In genomic region chr17:27565874-27566672, GRCh38 we compare ENCODE assay signal across 13 cellular contexts.
DNase-seq lines count a peak whose midpoint lies in the region; ATAC-seq and TF ChIP-seq lines count a peak whose summit lies in the region.
"Had no signal": no experiment of that assay in that cellular context is flagged by ENCODE, and none has a peak within 500 bp of the region (broad histone marks: within the 10 kb centered on the region; RNA-seq: fewer than 3 reads in every experiment).

No MANE protein-coding gene starts in this region.

- no CpG with 5 or more reads among the region's 11 CpGs for WGBS in trophoblast cell (ENCODE audit: extremely low coverage, insufficient coverage, insufficient read length)
- WGBS in thyroid gland, 2 donors, result 88 to 90% methylated on average over 8 to 9 of the region's 11 CpGs

- in situ Hi-C loops in astrocyte of the spinal cord (cut with HindIII; ENCODE audit: low sequenced_read_pairs), result no loop called here

- no peak overlapping the region for H2BK12ac ChIP-seq in trophoblast cell (ENCODE audit: low read length)

- H3K4me3 Mint-ChIP-seq in Caco-2 (ENCODE audit: unreplicated experiment), result no peak overlapping the region

- H3K36me3 Mint-ChIP-seq in Caco-2 (ENCODE audit: insufficient read depth, unreplicated experiment), result peaks cover 11% of the 10 kb centered on the region

- no peak overlapping the region for H2BK120ac ChIP-seq in trophoblast cell (ENCODE audit: insufficient read depth, low read length, poor library complexity)

- peak overlapping the region; percentile 45 for H4K91ac ChIP-seq in trophoblast cell (ENCODE audit: low read depth, low read length)

- no peak overlapping the region for H3K9ac ChIP-seq in trophoblast cell (ENCODE audit: low read length)

- no peak for DNase-seq in left ventricle myocardium inferior
- DNase-seq in left ventricle myocardium superior, result no peak
- DNase-seq in astrocyte of the spinal cord (ENCODE audit: low read depth, low spot score), result peak; percentile 62
- no peak for DNase-seq in trophoblast cell
- DNase-seq in thyroid gland, result no peak
- no peak for DNase-seq in Caco-2
- DNase-seq: effector CD8-positive, alpha-beta T cell; NCI-H774; small intestine had no signal

- no peaks in the 10 kb centered on the region for H3K9me3 Mint-ChIP-seq in Caco-2 (ENCODE audit: unreplicated experiment)

- H4K12ac ChIP-seq in trophoblast cell (ENCODE audit: low read depth, low read length), result no peak overlapping the region

- H3K27me3 ChIP-seq in left ventricle myocardium inferior (ENCODE audit: low read depth) (no peaks in the 10 kb centered on the region), trophoblast cell (ENCODE audit: insufficient read depth, low read length) (no peaks in the 10 kb centered on the region), thyroid gland (no peaks in the 10 kb centered on the region), Caco-2 (replicated peaks; ENCODE audit: control insufficient read depth, insufficient read depth, low read length) (no peaks in the 10 kb centered on the region)
- H3K27me3 ChIP-seq: hepatocyte had no signal

- CTCF ChIA-PET in Caco-2 (lab: Charles Lee), result interaction anchor here (1.0 kb wide), 1 partner anchor 11 kb away, joined by 7 read pairs; no protein-coding TSS in a partner anchor

- H3K4me3 ChIP-seq in left ventricle myocardium inferior (no peak overlapping the region), astrocyte of the spinal cord (ENCODE audit: low read depth, low read length) (no peak overlapping the region), trophoblast cell (ENCODE audit: low read depth, low read length) (no peak overlapping the region), thyroid gland (replicated peaks in 1 of 3) (no peak overlapping the region), Caco-2 (ENCODE audit: low read depth, low read length) (no peak overlapping the region)
- H3K4me3 ChIP-seq: hepatocyte had no signal

- peaks cover 27% of the 10 kb centered on the region for H3K4me1 Mint-ChIP-seq in Caco-2 (ENCODE audit: low read depth, unreplicated experiment)

- H3K4me1 ChIP-seq in left ventricle myocardium inferior (peaks cover 76% of the 10 kb centered on the region), trophoblast cell (ENCODE audit: control insufficient read depth in 1 of 2, insufficient read depth in 2 of 2, low read length in 2 of 2) (peaks cover 20 to 26% of the 10 kb centered on the region in 2 experiments), thyroid gland (peaks cover 16 to 63% of the 10 kb centered on the region in 2 donors), Caco-2 (peaks cover 37% of the 10 kb centered on the region)

- H3K14ac ChIP-seq in trophoblast cell (ENCODE audit: low read length), result no peak overlapping the region

- TF ChIP-seq POLR2A in thyroid gland (IDR thresholded peaks at IDR 0.05), result no peak

- TF ChIP-seq CTCF in left ventricle myocardium inferior (IDR thresholded peaks at IDR 0.05; ENCODE audit: borderline replicate concordance), result no peak
- TF ChIP-seq CTCF in astrocyte of the spinal cord (IDR thresholded peaks at IDR 0.05; ENCODE audit: low read depth, low read length), result no peak
- no peak for TF ChIP-seq CTCF in thyroid gland (IDR thresholded peaks at IDR 0.05)
- TF ChIP-seq CTCF in Caco-2 (IDR thresholded peaks at IDR 0.05; ENCODE audit: insufficient read depth in 1 of 2, low read depth in 1 of 2, low read length in 1 of 2, severe bottlenecking in 1 of 2, unreplicated experiment in 1 of 2), result no peak

- no peak overlapping the region for H2AFZ ChIP-seq in trophoblast cell (ENCODE audit: insufficient read depth, low read length, poor library complexity)
- H2AFZ ChIP-seq: hepatocyte had no signal

- POLR2A ChIA-PET in Caco-2 (lab: Charles Lee), result no interaction called here

- H3K36me3 ChIP-seq in left ventricle myocardium inferior (no peaks in the 10 kb centered on the region), trophoblast cell (ENCODE audit: control insufficient read depth in 1 of 2, insufficient read depth in 2 of 2, low read length in 2 of 2) (peaks cover 0 to 3% of the 10 kb centered on the region in 2 experiments), thyroid gland (no peaks in the 10 kb centered on the region), Caco-2 (ENCODE audit: control insufficient read depth, insufficient read depth, low read length) (no peaks in the 10 kb centered on the region)

- peak overlapping the region; percentile 43 for H4K8ac ChIP-seq in trophoblast cell (ENCODE audit: low read depth, low read length)

- H2BK5ac ChIP-seq in trophoblast cell (ENCODE audit: low read depth, low read length, poor library complexity), result no peak overlapping the region

- ATAC-seq in left ventricle myocardium superior (no peak), HG03469 (IDR thresholded peaks at IDR 0.05; ENCODE audit: unreplicated experiment) (no peak), HG02884 (IDR thresholded peaks at IDR 0.05; ENCODE audit: unreplicated experiment) (no peak)

- H2AK5ac ChIP-seq in trophoblast cell (ENCODE audit: low read length), result no peak overlapping the region

- H3K4me2 ChIP-seq in trophoblast cell (ENCODE audit: low read length), result no peak overlapping the region
- H3K4me2 ChIP-seq: hepatocyte had no signal

- no peak overlapping the region for H3K27ac Mint-ChIP-seq in Caco-2 (ENCODE audit: unreplicated experiment)

- H3K27me3 Mint-ChIP-seq in Caco-2 (ENCODE audit: insufficient read depth, unreplicated experiment), result no peaks in the 10 kb centered on the region

- peak overlapping the region; percentile 66 for H3K27ac ChIP-seq in left ventricle myocardium inferior (replicated peaks)
- no peak overlapping the region for H3K27ac ChIP-seq in trophoblast cell (ENCODE audit: low read depth, low read length)
- peak overlapping the region in 2 of 3 donors; percentile 61 to 64 for H3K27ac ChIP-seq in thyroid gland
- H3K27ac ChIP-seq: C4-2B, hepatocyte had no signal

- intact Hi-C loops in left ventricle myocardium inferior (cut with micrococcal nuclease), result no loop called here
- intact Hi-C loops in left ventricle myocardium superior (cut with micrococcal nuclease), result no loop called here
- intact Hi-C loops in thyroid gland (cut with DNase I), result no loop called here
- intact Hi-C loops in Caco-2 (cut with micrococcal nuclease; ENCODE audit: unreplicated experiment), result no loop called here

- H3K18ac ChIP-seq in trophoblast cell (ENCODE audit: low read length), result peak overlapping the region; percentile 42

- no peaks in the 10 kb centered on the region for H3K9me3 ChIP-seq in left ventricle myocardium inferior (replicated peaks)
- no peaks in the 10 kb centered on the region for H3K9me3 ChIP-seq in trophoblast cell (ENCODE audit: insufficient read depth, low read depth, low read length)
- H3K9me3 ChIP-seq in thyroid gland, result no peaks in the 10 kb centered on the region
- 0 out of 2 replicates have a peak, but pooled peaks cover 4% of the 10 kb centered on the region for H3K9me3 ChIP-seq in Caco-2

- BruUV-seq in Caco-2 (replicated peaks; lab: Mats Ljungman, UMichigan), result no TSS peak

- no peak overlapping the region for H3K23ac ChIP-seq in trophoblast cell (ENCODE audit: low read length)

- H3K4ac ChIP-seq in trophoblast cell (ENCODE audit: low read depth, low read length), result no peak overlapping the region

- H3K79me2 ChIP-seq in trophoblast cell (ENCODE audit: control insufficient read depth, insufficient read depth, low read length, poor library complexity), result peaks cover 4% of the 10 kb centered on the region

- peaks cover 14% of the 10 kb centered on the region for H3K79me1 ChIP-seq in trophoblast cell (ENCODE audit: low read length)
